Comparison of ENCODE assay signal across 27 cellular contexts in genomic region chr2:135022952-135023880, GRCh38. TPM values are rescaled to one million over a fixed set of nuclear protein-coding genes. Genes with fewer than 3 reads are reported as not detected.
DNase-seq lines count a peak whose midpoint lies in the region; ATAC-seq, FAIRE-seq and TF ChIP-seq lines count a peak whose summit lies in the region.
"Had no signal": no experiment of that assay in that cellular context is flagged by ENCODE, and none has a peak within 500 bp of the region (broad histone marks: within the 10 kb centered on the region; RNA-seq: fewer than 3 reads in every experiment).

No MANE protein-coding gene starts in this region.

- H3K4me3 Mint-ChIP-seq in activated T-cell treated with anti-CD3 and anti-CD28 coated beads, Interleukin-2, amount 50 U/mL, for 72 hours: peak overlapping the region in 1 of 2 donors; percentile 45
- peak overlapping the region; percentile 17 for H3K4me3 Mint-ChIP-seq in activated T-helper 17 cell treated with anti-CD3 and anti-CD28 coated beads, Interleukin-2, amount 50 U/mL, for 72 hours
- H3K4me3 Mint-ChIP-seq: CD4-positive, alpha-beta T cell had no signal

- TF ChIP-seq CTCF in MM.1S (IDR thresholded peaks at IDR 0.05; ENCODE audit: low read length): no peak
- no peak for TF ChIP-seq CTCF in H1 (IDR thresholded peaks at IDR 0.05; ENCODE audit: control extremely low read depth in 1 of 3, insufficient read depth in 1 of 3, low read depth in 1 of 3, low read length in 3 of 3)

- DNase-seq in activated T-cell treated with anti-CD3 and anti-CD28 coated beads, Interleukin-2, amount 50 U/mL, for 72 hours: no peak
- DNase-seq in activated T-cell treated with anti-CD3 and anti-CD28 coated beads, Interleukin-2, amount 50 U/mL, for 48 hours: no peak
- DNase-seq in MM.1S: no peak
- DNase-seq in H1 (ENCODE audit: low read depth in 1 of 2, low spot score in 2 of 2): no peak
- no peak for DNase-seq in islet precursor cell
- DNase-seq in dedifferentiated amniotic fluid mesenchymal stem cell (ENCODE audit: extremely low spot score): no peak
- DNase-seq: AML-193; CD4-positive, alpha-beta T cell; GM23248; HCEC 1CT; KBM-7; NCI-H1105 treated with DMSO at 0.1 percent for 48 hours; NCI-H2029 treated with DMSO at 0.1 percent for 48 hours; NCI-H446 treated with DMSO at 0.1 percent for 48 hours; NCI-H526; Right ventricle myocardium superior; RPMI8226 had no signal

- POLR2A ChIA-PET in H1 (lab: Charles Lee; ENCODE audit: partially characterized antibody): interaction anchor here (0.7 kb wide), 1 partner anchor 1685 kb away, joined by 3 read pairs; no protein-coding TSS in a partner anchor

- H3K4ac ChIP-seq in H1 (replicated peaks; ENCODE audit: insufficient read length, low read depth, low read length): no peak overlapping the region

- no peaks in the 10 kb centered on the region for H3K9me2 ChIP-seq in MM.1S (replicated peaks; ENCODE audit: insufficient read depth, low read length)

- H3K23me2 ChIP-seq in H1 (ENCODE audit: low read depth, low read length): no peaks in the 10 kb centered on the region

- no peak overlapping the region for H3K23ac ChIP-seq in H1 (ENCODE audit: insufficient read length)

- no peaks in the 10 kb centered on the region; the same call in 1 of the 2 replicates for H3F3A ChIP-seq in MM.1S (ENCODE audit: insufficient read depth, low read length)

- H3K27me3 Mint-ChIP-seq in activated T-cell treated with anti-CD3 and anti-CD28 coated beads, Interleukin-2, amount 50 U/mL, for 72 hours (ENCODE audit: low read depth): peaks cover 9% of the 10 kb centered on the region
- H3K27me3 Mint-ChIP-seq in activated T-helper 17 cell treated with anti-CD3 and anti-CD28 coated beads, Interleukin-2, amount 50 U/mL, for 72 hours: no peaks in the 10 kb centered on the region
- H3K27me3 Mint-ChIP-seq: CD4-positive, alpha-beta T cell had no signal

- WGBS in H1 (ENCODE audit: extremely low coverage in 1 of 2, insufficient coverage in 1 of 2, insufficient read length in 1 of 2, insufficient replicate concordance in 2 of 2, low coverage in 1 of 2, low lambda C conversion rate in 2 of 2, missing lambda C conversion rate in 1 of 2), 2 experiments: 89% methylated on average over 10 of the region's 10 CpGs; no CpG with 5 or more reads in 1 of the 2 experiments

- H3K79me2 ChIP-seq in MM.1S (ENCODE audit: low read length) (no peaks in the 10 kb centered on the region), H1 (ENCODE audit: control insufficient read depth in 1 of 2, insufficient read depth in 2 of 2, low read length in 2 of 2) (no peaks in the 10 kb centered on the region)

- H3K27ac ChIP-seq in MM.1S (ENCODE audit: low read length) (peak overlapping the region; percentile 25; the same call in 1 of the 2 replicates), H1 (ENCODE audit: low read depth, low read length) (no peak overlapping the region)
- H3K27ac ChIP-seq: A549; BLaER1 treated with 17β-estradiol and CSF1 and Interleukin-3, amounts not matched to agents 10 nM and 100 nM; GM23248; SJSA1 had no signal

- H3K4me2 ChIP-seq in MM.1S (ENCODE audit: low read depth, low read length) (peak overlapping the region; percentile 60), H1 (ENCODE audit: insufficient read depth in 1 of 2, low read depth in 2 of 2, low read length in 2 of 2) (no peak overlapping the region)
- H3K4me2 ChIP-seq: A549; BLaER1 treated with 17β-estradiol and CSF1 and Interleukin-3, amounts not matched to agents 10 nM and 100 nM had no signal

- H3K18ac ChIP-seq in H1 (ENCODE audit: extremely low read depth, low read length): no peak overlapping the region

- no peak overlapping the region for H3K4me3 ChIP-seq in MM.1S (ENCODE audit: low read length)
- no peak overlapping the region for H3K4me3 ChIP-seq in H1 (ENCODE audit: extremely low read depth in 1 of 4, insufficient read depth in 2 of 4, low read depth in 3 of 4, low read length in 4 of 4)
- H3K4me3 ChIP-seq: A549; BLaER1 treated with 17β-estradiol and CSF1 and Interleukin-3, amounts not matched to agents 10 nM and 100 nM; GM23248; SJSA1 had no signal

- no peak overlapping the region for H2BK5ac ChIP-seq in H1 (ENCODE audit: low read depth, low read length)

- H3K9ac ChIP-seq in MM.1S (ENCODE audit: low read length) (no peak overlapping the region), H1 (replicated peaks in 1 of 4; ENCODE audit: extremely low read depth in 1 of 4, low read depth in 3 of 4, low read length in 3 of 4) (no peak overlapping the region)
- H3K9ac ChIP-seq: BLaER1 treated with 17β-estradiol and CSF1 and Interleukin-3, amounts not matched to agents 10 nM and 100 nM; GM23248 had no signal

- H2BK12ac ChIP-seq in H1 (ENCODE audit: low read depth, low read length): no peak overlapping the region

- no peaks in the 10 kb centered on the region for H3K36me3 ChIP-seq in MM.1S (replicated peaks; ENCODE audit: insufficient read depth, low read length)
- no peaks in the 10 kb centered on the region for H3K36me3 ChIP-seq in H1 (ENCODE audit: control insufficient read depth in 2 of 4, insufficient read depth in 4 of 4, low read length in 3 of 4)
- H3K36me3 ChIP-seq: BLaER1 treated with 17β-estradiol and CSF1 and Interleukin-3, amounts not matched to agents 10 nM and 100 nM; SJSA1 had no signal

- H2BK20ac ChIP-seq in H1 (ENCODE audit: low read length): no peak overlapping the region

- H2BK120ac ChIP-seq in H1 (replicated peaks; ENCODE audit: low read depth, low read length): no peak overlapping the region

- H4K20me1 ChIP-seq in MM.1S (ENCODE audit: insufficient read depth, low read length) (no peaks in the 10 kb centered on the region), H1 (replicated peaks in 1 of 2; ENCODE audit: control insufficient read depth in 1 of 2, insufficient read depth in 2 of 2, low read length in 2 of 2) (no peaks in the 10 kb centered on the region)
- H4K20me1 ChIP-seq: BLaER1 treated with 17β-estradiol and CSF1 and Interleukin-3, amounts not matched to agents 10 nM and 100 nM had no signal

- TF ChIP-seq RAD21 in H1 (IDR thresholded peaks at IDR 0.05 in 1 of 2, conservative IDR thresholded peaks at IDR 0.05 in 1 of 2; ENCODE audit: low read depth in 2 of 2, low read length in 2 of 2): no peak

- TF ChIP-seq EP300 in H1 (IDR thresholded peaks at IDR 0.05; ENCODE audit: borderline replicate concordance in 1 of 2, low read depth in 2 of 2, low read length in 2 of 2): no peak

- H3K36me3 Mint-ChIP-seq in activated T-cell treated with anti-CD3 and anti-CD28 coated beads, Interleukin-2, amount 50 U/mL, for 72 hours (ENCODE audit: insufficient read depth in 2 of 2): peaks cover 2 to 8% of the 10 kb centered on the region in 2 donors
- H3K36me3 Mint-ChIP-seq in activated T-helper 17 cell treated with anti-CD3 and anti-CD28 coated beads, Interleukin-2, amount 50 U/mL, for 72 hours (ENCODE audit: low read depth): no peaks in the 10 kb centered on the region

- H3K79me1 ChIP-seq in H1 (ENCODE audit: low read depth, low read length): no peaks in the 10 kb centered on the region

- no peak overlapping the region for H4K5ac ChIP-seq in H1 (ENCODE audit: insufficient read length, low read depth, low read length)

- H2AFZ ChIP-seq in MM.1S (ENCODE audit: low read length) (peak overlapping the region; percentile 48), H1 (ENCODE audit: low read length) (peak overlapping the region; percentile 20; the same call in 1 of the 2 replicates)
- H2AFZ ChIP-seq: GM23248 had no signal

- no peak overlapping the region for H3K14ac ChIP-seq in H1 (ENCODE audit: insufficient read length)

- H3K27me3 ChIP-seq in MM.1S (replicated peaks; ENCODE audit: insufficient read depth, low read length) (no peaks in the 10 kb centered on the region), H1 (replicated peaks in 1 of 4; ENCODE audit: control insufficient read depth in 3 of 4, extremely low read depth in 1 of 4, insufficient read depth in 3 of 4, low read length in 3 of 4) (no peaks in the 10 kb centered on the region)
- H3K27me3 ChIP-seq: BLaER1 treated with 17β-estradiol and CSF1 and Interleukin-3, amounts not matched to agents 10 nM and 100 nM; SJSA1 had no signal

- no peaks in the 10 kb centered on the region for H3K9me3 ChIP-seq in MM.1S (replicated peaks; ENCODE audit: insufficient read depth, low read length)
- H3K9me3 ChIP-seq in H1 (ENCODE audit: insufficient read depth in 2 of 2, low read depth in 1 of 2, low read length in 1 of 2): no peaks in the 10 kb centered on the region
- H3K9me3 ChIP-seq: A549, SJSA1 had no signal

- peaks cover 0 to 6% of the 10 kb centered on the region in 2 donors for H3K9me3 Mint-ChIP-seq in activated T-cell treated with anti-CD3 and anti-CD28 coated beads, Interleukin-2, amount 50 U/mL, for 72 hours
- no peaks in the 10 kb centered on the region for H3K9me3 Mint-ChIP-seq in activated T-helper 17 cell treated with anti-CD3 and anti-CD28 coated beads, Interleukin-2, amount 50 U/mL, for 72 hours
- H3K9me3 Mint-ChIP-seq: CD4-positive, alpha-beta T cell had no signal

- no peak for FAIRE-seq in H1 (lab: Jason Lieb, UNC)
- FAIRE-seq: A549, D721Med, HTR-8/SVneo had no signal

- peak overlapping the region; percentile 9 for H3K27ac Mint-ChIP-seq in activated T-cell treated with anti-CD3 and anti-CD28 coated beads, Interleukin-2, amount 50 U/mL, for 72 hours
- peak overlapping the region; percentile 3 for H3K27ac Mint-ChIP-seq in activated T-helper 17 cell treated with anti-CD3 and anti-CD28 coated beads, Interleukin-2, amount 50 U/mL, for 72 hours
- H3K27ac Mint-ChIP-seq: CD4-positive, alpha-beta T cell had no signal

- peaks cover 14% of the 10 kb centered on the region; the same call in 1 of the 2 replicates for H3K4me1 ChIP-seq in MM.1S (ENCODE audit: low read length)
- no peaks in the 10 kb centered on the region for H3K4me1 ChIP-seq in H1 (replicated peaks in 1 of 4; ENCODE audit: control insufficient read depth in 3 of 4, insufficient read depth in 4 of 4, low read length in 3 of 4)
- H3K4me1 ChIP-seq: A549; BLaER1 treated with 17β-estradiol and CSF1 and Interleukin-3, amounts not matched to agents 10 nM and 100 nM; SJSA1 had no signal

- H2AK5ac ChIP-seq in H1 (ENCODE audit: low read depth, low read length): no peak overlapping the region

- no peak for ATAC-seq in activated T-cell treated with anti-CD3 and anti-CD28 coated beads, Interleukin-2, amount 50 U/mL, for 72 hours (replicated peaks in 1 of 2)
- peak; percentile 72 for ATAC-seq in activated T-helper 17 cell treated with anti-CD3 and anti-CD28 coated beads, Interleukin-2, amount 50 U/mL, for 72 hours (replicated peaks)
- ATAC-seq: A549 had no signal

- H3K4me1 Mint-ChIP-seq in activated T-cell treated with anti-CD3 and anti-CD28 coated beads, Interleukin-2, amount 50 U/mL, for 72 hours (ENCODE audit: low read depth): peaks cover 18% of the 10 kb centered on the region
- H3K4me1 Mint-ChIP-seq in activated T-helper 17 cell treated with anti-CD3 and anti-CD28 coated beads, Interleukin-2, amount 50 U/mL, for 72 hours: peaks cover 8% of the 10 kb centered on the region

- no peak overlapping the region for H2BK15ac ChIP-seq in H1 (ENCODE audit: low read length)

- CTCF ChIA-PET in H1 (lab: Charles Lee; ENCODE audit: partially characterized antibody): interaction anchor here (2.5 kb wide), 1 partner anchor 774 kb away, joined by 5 read pairs; no protein-coding TSS in a partner anchor

- H4K8ac ChIP-seq in H1 (ENCODE audit: extremely low read depth, insufficient read depth, low read length): no peak overlapping the region

- no peak for TF ChIP-seq POLR2A in H1 (IDR thresholded peaks at IDR 0.05; ENCODE audit: control extremely low read depth in 1 of 2, low read depth in 2 of 2, low read length in 2 of 2)

- H3K56ac ChIP-seq in H1 (replicated peaks; ENCODE audit: insufficient read length, low read depth, low read length): no peak overlapping the region

- H4K91ac ChIP-seq in H1 (replicated peaks; ENCODE audit: insufficient read length, low read length): no peak overlapping the region

RNA-seq across cellular contexts. Expression of gene MAP3K19, which starts 24.0 kb away (rescaled TPM):
- total RNA-seq in activated T-cell treated with anti-CD3 and anti-CD28 coated beads, Interleukin-2, amount 50 U/mL, for 72 hours: not detected
- under 1 TPM in 1 of 2 donors, not detected in 1; 0.13 TPM for total RNA-seq in activated T-helper 17 cell treated with anti-CD3 and anti-CD28 coated beads, Interleukin-2, amount 50 U/mL, for 72 hours
- total RNA-seq in H1 (2021; fragmentation: NEBNext Ultra II Directional; extraction: Animal tissue kit (Norgen Biotek cat#: 25700)): not detected in 2 replicates
- not detected in 2 replicates for polyA plus RNA-seq in H1 (2011; rRNA removed)
- not detected for polyA plus RNA-seq in H1 (2011; cell fraction: cytosol; rRNA removed)
- not detected for polyA plus RNA-seq in H1 (2011; cell fraction: nucleus; rRNA removed)
- not detected in 4 replicates for polyA plus RNA-seq in H1 (2012, experiment 1 of 2)
- not detected for polyA plus RNA-seq in H1 (2012, experiment 2 of 2)
- polyA plus RNA-seq in H1 (2013, experiment 1 of 2): not detected
- polyA plus RNA-seq in H1 (2013, experiment 2 of 2): not detected
- 0.07 TPM in 1 of 2 replicates, not detected in the other for polyA minus RNA-seq in H1 (2011; rRNA and poly(A)+ RNA removed)
- not detected for polyA minus RNA-seq in H1 (2011; cell fraction: cytosol; rRNA and poly(A)+ RNA removed)
- polyA minus RNA-seq in H1 (2011; cell fraction: nucleus; rRNA and poly(A)+ RNA removed): not detected
- total RNA-seq: CD4-positive, alpha-beta T cell; Daoy; G401; GM23248; LHCN-M2; MCF 10A; Right ventricle myocardium superior had no signal
- polyA plus RNA-seq: A549, GM23248 had no signal

RNA-seq across cellular contexts. Expression of gene RAB3GAP1, which starts 28.9 kb away (rescaled TPM):
- total RNA-seq in activated T-cell treated with anti-CD3 and anti-CD28 coated beads, Interleukin-2, amount 50 U/mL, for 72 hours: 10 to 100 TPM; 51.4 to 59.7 TPM
- 10 to 100 TPM; 19.9 to 28.3 TPM for total RNA-seq in activated T-helper 17 cell treated with anti-CD3 and anti-CD28 coated beads, Interleukin-2, amount 50 U/mL, for 72 hours
- 25.7 and 28.6 TPM in 2 replicates for total RNA-seq in H1 (2021; fragmentation: NEBNext Ultra II Directional; extraction: Animal tissue kit (Norgen Biotek cat#: 25700))
- 7.3 and 9.8 TPM in 2 replicates for polyA plus RNA-seq in H1 (2011; rRNA removed)
- 12.8 TPM for polyA plus RNA-seq in H1 (2011; cell fraction: cytosol; rRNA removed)
- polyA plus RNA-seq in H1 (2011; cell fraction: nucleus; rRNA removed): 7.2 TPM
- 17.5 to 29.0 TPM (median 19.5 TPM) in 4 replicates for polyA plus RNA-seq in H1 (2012, experiment 1 of 2)
- polyA plus RNA-seq in H1 (2012, experiment 2 of 2): 1.1 TPM
- polyA plus RNA-seq in H1 (2013, experiment 1 of 2): 14.8 TPM
- polyA plus RNA-seq in H1 (2013, experiment 2 of 2): 15.1 TPM
- 20.1 and 23.8 TPM in 2 replicates for polyA minus RNA-seq in H1 (2011; rRNA and poly(A)+ RNA removed)
- 9.4 TPM for polyA minus RNA-seq in H1 (2011; cell fraction: cytosol; rRNA and poly(A)+ RNA removed)
- polyA minus RNA-seq in H1 (2011; cell fraction: nucleus; rRNA and poly(A)+ RNA removed): 22.7 TPM
